8 cellular contexts compared by ENCODE assay signal in genomic region chr6:166400649-166401250, GRCh38. TPM values are rescaled to one million over a fixed set of nuclear protein-coding genes. Genes with fewer than 3 reads are reported as not detected.
DNase-seq lines count a peak whose midpoint lies in the region; ATAC-seq and TF ChIP-seq lines count a peak whose summit lies in the region.
"Not testable (repeated sequence)": the region's sequence is repeated elsewhere in the genome, so short reads cannot be mapped to it uniquely, and the experiment has no call there.

No MANE protein-coding gene starts in this region.

- intact Hi-C loops in MCF 10A (cut with micrococcal nuclease): loop anchor here (1.0 kb wide), 2 partner anchors 125 to 243 kb away; no protein-coding TSS in a partner anchor

- CTCF ChIA-PET in MCF 10A (lab: Yijun Ruan, JAX): interaction anchor here (0.5 to 9.9 kb wide), 33 partner anchors 9 to 1474 kb away, joined by 3 to 119 read pairs (median 4); no protein-coding TSS in a partner anchor

- H3K4me1 Mint-ChIP-seq in MCF 10A (ENCODE audit: insufficient read depth, unreplicated experiment): not testable (repeated sequence)

- DNase-seq in AML-193 (lab: John Stamatoyannopoulos, UW) (peak; percentile 64 to 67), NCI-H2171 treated with DMSO at 0.1 percent for 48 hours (lab: John Stamatoyannopoulos, UW) (peak; percentile 32), UCSD-AML1 (lab: John Stamatoyannopoulos, UW; ENCODE audit: unreplicated experiment) (peak; percentile 34), MCF 10A (ENCODE audit: unreplicated experiment) (peak; percentile 70), hippocampal formation (lab: John Stamatoyannopoulos, UW) (peak; percentile 46 to 79), renal cortical epithelial cell (ENCODE audit: low read depth) (peak; percentile 71)

- not testable (repeated sequence) for H3K4me3 Mint-ChIP-seq in MCF 10A (ENCODE audit: unreplicated experiment)

- ATAC-seq in GM18909 (IDR thresholded peaks at IDR 0.05; ENCODE audit: poor library complexity, unreplicated experiment) (peak; percentile 87), HG03175 (IDR thresholded peaks at IDR 0.05; ENCODE audit: unreplicated experiment) (peak; percentile 80)

- POLR2A ChIA-PET in MCF 10A (lab: Yijun Ruan, JAX): interaction anchor here (0.7 to 1.3 kb wide), 3 partner anchors 19 to 124 kb away, joined by 3 to 4 read pairs (median 4); no protein-coding TSS in a partner anchor

- H3K27ac Mint-ChIP-seq in MCF 10A (ENCODE audit: low read depth, unreplicated experiment): not testable (repeated sequence)

- peak; percentile 68 for TF ChIP-seq CTCF in MCF 10A (IDR thresholded peaks at IDR 0.05; ENCODE audit: unreplicated experiment)

- BruUV-seq in MCF 10A (replicated peaks; lab: Mats Ljungman, UMichigan): not testable (repeated sequence)

- not testable (repeated sequence) for H3K9me3 Mint-ChIP-seq in MCF 10A (ENCODE audit: unreplicated experiment)

- not testable (repeated sequence) for H3K27me3 Mint-ChIP-seq in MCF 10A (ENCODE audit: insufficient read depth, unreplicated experiment)

- H3K36me3 Mint-ChIP-seq in MCF 10A (ENCODE audit: insufficient read depth, unreplicated experiment): not testable (repeated sequence)

RNA-seq across cellular contexts. Expression of gene MPC1, which starts 18.0 kb away (rescaled TPM):
- total RNA-seq in MCF 10A (2022) (31.8 and 33.1 TPM in 2 replicates), renal cortical epithelial cell (12.3 and 18.1 TPM in 2 replicates)

RNA-seq across cellular contexts. Expression of gene SFT2D1, which starts 58.4 kb away (rescaled TPM):
- total RNA-seq in MCF 10A (2022) (39.5 and 43.3 TPM in 2 replicates), renal cortical epithelial cell (49.9 and 69.3 TPM in 2 replicates)

Comparison
In these comparisons a context has a peak if more than half of its experiments do, and no peak if none do; other contexts are left out.
1. Peak in every context shown above with its lines: DNase-seq and ATAC-seq.